ENCODE assay signal across 31 cellular contexts in genomic region chr6:108432143-108432542, GRCh38.
DNase-seq lines count a peak whose midpoint lies in the region; ATAC-seq, FAIRE-seq and TF ChIP-seq lines count a peak whose summit lies in the region.
"Had no signal": no experiment of that assay in that cellular context is flagged by ENCODE, and none has a peak within 500 bp of the region (broad histone marks: within the 10 kb centered on the region; RNA-seq: fewer than 3 reads in every experiment).

No MANE protein-coding gene starts in this region.

- ATAC-seq in left lung (peak; percentile 84), lower lobe of right lung (peak; percentile 50 to 68), upper lobe of right lung (peak; percentile 45), GM18861 (IDR thresholded peaks at IDR 0.05; ENCODE audit: unreplicated experiment) (no peak)
- ATAC-seq: A549; CD8-positive, alpha-beta T cell had no signal

- H3K27ac ChIP-seq in VCaP (peak overlapping the region; percentile 88), left lung (no peak overlapping the region), lower lobe of right lung (no peak overlapping the region), upper lobe of right lung (no peak overlapping the region)
- H3K27ac ChIP-seq: 22Rv1; A549; BLaER1; BLaER1 treated with 17β-estradiol and CSF1 and Interleukin-3, amounts not matched to agents 10 nM and 100 nM; C4-2B had no signal

- DNase-seq in left lung (no peak), lower lobe of right lung (no peak), upper lobe of right lung (no peak), H54 (ENCODE audit: insufficient read length, low spot score) (no peak), SW 1271 (lab: John Stamatoyannopoulos, UW) (no peak), NAMALWA (ENCODE audit: low spot score) (no peak)
- DNase-seq: 8988T; ACHN; AML-193; BE2C; C1 segment of cervical spinal cord; Caco-2; Calu3; CD4-positive, alpha-beta memory T cell; CD4-positive, alpha-beta T cell; CD8-positive, alpha-beta memory T cell; CD8-positive, alpha-beta T cell; COR-L47; DMS 273 treated with DMSO at 0.1 percent for 48 hours; DMS79; DMS79 treated with DMSO at 0.1 percent for 48 hours; EL had no signal

- no peaks in the 10 kb centered on the region for H3K27me3 ChIP-seq in left lung
- H3K27me3 ChIP-seq in lower lobe of right lung (ENCODE audit: low read depth): no peaks in the 10 kb centered on the region
- H3K27me3 ChIP-seq in upper lobe of right lung: no peaks in the 10 kb centered on the region
- H3K27me3 ChIP-seq: BE2C; BLaER1; BLaER1 treated with 17β-estradiol and CSF1 and Interleukin-3, amounts not matched to agents 10 nM and 100 nM had no signal

- H3K4me1 ChIP-seq in left lung (no peaks in the 10 kb centered on the region), lower lobe of right lung (peaks cover 5% of the 10 kb centered on the region), upper lobe of right lung (no peaks in the 10 kb centered on the region)
- H3K4me1 ChIP-seq: A549; BE2C; BLaER1; BLaER1 treated with 17β-estradiol and CSF1 and Interleukin-3, amounts not matched to agents 10 nM and 100 nM had no signal

- peaks cover 0 to 3% of the 10 kb centered on the region in 2 donors for H3K9me3 ChIP-seq in left lung
- no peaks in the 10 kb centered on the region for H3K9me3 ChIP-seq in lower lobe of right lung
- H3K9me3 ChIP-seq in upper lobe of right lung: no peaks in the 10 kb centered on the region
- H3K9me3 ChIP-seq: A549, BE2C, BLaER1, Caco-2 had no signal

- intact Hi-C loops in left lung (cut with DNase I): no loop called here
- intact Hi-C loops in lower lobe of right lung (cut with DNase I): no loop called here
- intact Hi-C loops in upper lobe of right lung (cut with DNase I): no loop called here

- no peaks in the 10 kb centered on the region for H3K36me3 ChIP-seq in left lung
- H3K36me3 ChIP-seq in lower lobe of right lung: no peaks in the 10 kb centered on the region
- H3K36me3 ChIP-seq in upper lobe of right lung: no peaks in the 10 kb centered on the region
- H3K36me3 ChIP-seq: BE2C, BLaER1 had no signal

- TF ChIP-seq CTCF in VCaP (conservative IDR thresholded peaks at IDR 0.05) (no peak), left lung (IDR thresholded peaks at IDR 0.05) (no peak), lower lobe of right lung (IDR thresholded peaks at IDR 0.05) (no peak), upper lobe of right lung (IDR thresholded peaks at IDR 0.05) (no peak)

- no peak overlapping the region for H3K4me3 ChIP-seq in left lung
- no peak overlapping the region for H3K4me3 ChIP-seq in lower lobe of right lung
- no peak overlapping the region for H3K4me3 ChIP-seq in upper lobe of right lung
- H3K4me3 ChIP-seq: A549; BLaER1; BLaER1 treated with 17β-estradiol and CSF1 and Interleukin-3, amounts not matched to agents 10 nM and 100 nM had no signal

- FAIRE-seq in H54 (lab: Jason Lieb, UNC): no peak
- FAIRE-seq: A204.1, A549, D721Med had no signal

- no peak for TF ChIP-seq POLR2A in H54 (IDR thresholded peaks at IDR 0.05; ENCODE audit: low read depth, low read length)
